Comparison of ENCODE assay signal across 8 cellular contexts in genomic region chr6:155314092-155314772, GRCh38.
DNase-seq lines count a peak whose midpoint lies in the region; ATAC-seq lines count a peak whose summit lies in the region.

TFB1M (minus strand) TSS chr6:155314484; CDS start chr6:155314428, 56 bp downstream.

- H3K9ac ChIP-seq in rectal smooth muscle tissue (ENCODE audit: low read length) = peak within 1 kb of the TSS; percentile 93

- no peaks in the 10 kb centered on the region for H3K36me3 ChIP-seq in rectal smooth muscle tissue (ENCODE audit: control insufficient read depth, insufficient read depth, low read length)

- H3K4me1 ChIP-seq in rectal smooth muscle tissue (ENCODE audit: control insufficient read depth, insufficient read depth, low read length) = no peaks in the 10 kb centered on the region

- DNase-seq in NCI-H187 treated with DMSO at 0.1 percent for 48 hours (lab: John Stamatoyannopoulos, UW) (peak; percentile 91), T-helper 9 cell (peak; percentile 93), astrocyte of the hippocampus (ENCODE audit: low read depth, low spot score) (peak; percentile 100), hepatic stellate cell (ENCODE audit: low spot score) (peak; percentile 83), OCI-M2 (lab: John Stamatoyannopoulos, UW; ENCODE audit: unreplicated experiment) (no peak)

- H3K27ac ChIP-seq in rectal smooth muscle tissue (ENCODE audit: low read depth, low read length) = peak within 1 kb of the TSS; percentile 80

- H3K27me3 ChIP-seq in rectal smooth muscle tissue (ENCODE audit: control insufficient read depth, insufficient read depth, low read length) = no peaks in the 10 kb centered on the region

- ATAC-seq in GM18502 (IDR thresholded peaks at IDR 0.05; ENCODE audit: poor library complexity, unreplicated experiment) (peak; percentile 95), HG02943 (IDR thresholded peaks at IDR 0.05; ENCODE audit: low read depth, unreplicated experiment) (peak; percentile 97)

- peak within 1 kb of the TSS; percentile 99 for H3K4me3 ChIP-seq in rectal smooth muscle tissue (ENCODE audit: low read length)
